8 cellular contexts compared by ENCODE assay signal in the genomic region with DNA sequence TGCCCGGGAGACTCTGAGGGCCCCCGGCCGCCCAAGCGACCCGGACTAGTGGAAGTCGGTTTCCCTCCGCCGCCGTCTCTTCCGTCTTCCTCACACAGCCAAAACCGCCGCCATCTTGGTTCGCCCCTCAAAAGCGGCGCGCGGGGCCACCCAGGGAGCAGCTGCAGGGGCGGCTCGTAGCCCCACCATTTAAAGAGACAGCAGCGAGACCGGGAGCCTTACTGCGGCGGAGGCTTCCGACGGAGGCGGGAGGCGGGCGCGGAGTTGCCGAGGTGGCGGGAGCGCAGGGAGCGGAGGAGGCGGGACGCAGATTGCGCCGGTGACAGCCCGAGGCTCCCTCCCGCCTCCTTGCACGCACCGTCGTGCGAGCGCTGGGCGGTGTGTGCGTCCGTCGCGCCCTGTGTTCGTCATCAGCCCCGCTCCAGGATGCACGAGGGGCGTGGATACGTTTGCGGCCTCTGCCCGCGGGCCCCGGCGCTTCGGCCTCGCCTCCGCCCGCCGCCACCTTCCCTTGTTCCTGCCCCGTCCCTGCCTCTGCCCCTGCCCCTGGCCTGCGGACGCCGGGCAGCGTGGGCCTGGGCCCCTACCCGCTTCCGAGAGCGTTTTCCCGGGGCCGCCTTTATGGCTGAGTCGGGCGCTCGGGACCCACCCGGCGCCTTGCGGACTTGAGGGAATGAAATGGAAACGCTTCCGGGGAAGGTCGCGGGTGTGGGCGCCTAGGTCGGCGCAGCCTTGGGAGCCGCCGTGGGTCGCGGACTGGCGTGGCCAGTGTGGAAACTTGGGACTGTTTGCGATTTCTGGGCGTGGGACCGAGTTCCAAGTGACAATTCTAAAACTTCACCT. TPM values are rescaled to one million over a fixed set of nuclear protein-coding genes. Genes with fewer than 3 reads are reported as not detected.
A peak's percentile ranks its signal among the peaks of the same experiment; 100 is the strongest.
DNase-seq lines count a peak whose midpoint lies in the region; ATAC-seq, FAIRE-seq and TF ChIP-seq lines count a peak whose summit lies in the region.

Gene PPP4R3A, minus strand, starts transcription at position 140 of the 843 bp plus-strand sequence. CDS start 663 bp downstream, outside the sequence.

- no peaks in the 10 kb centered on the region for H3K36me3 ChIP-seq in kidney (ENCODE audit: control insufficient read depth in 1 of 2, insufficient read depth in 2 of 2, low read length in 2 of 2)

- peak within 1 kb of the TSS; percentile 97 to 99 for H3K27ac ChIP-seq in kidney (ENCODE audit: low read depth in 2 of 2, low read length in 2 of 2)

- intact Hi-C loops in kidney (cut with DNase I): no loop called here

- TF ChIP-seq CTCF in AG10803 (conservative IDR thresholded peaks at IDR 0.05; ENCODE audit: low read length) (no peak), kidney (IDR thresholded peaks at IDR 0.05; ENCODE audit: borderline replicate concordance, extremely low read depth, insufficient read depth) (no peak)

- no peaks in the 10 kb centered on the region for H3K9me3 ChIP-seq in kidney (ENCODE audit: control insufficient read depth in 1 of 2, low read length in 2 of 2)

- H3K4me3 ChIP-seq in AG10803 (ENCODE audit: low read length) (peak within 1 kb of the TSS; percentile 74), kidney (ENCODE audit: low read length in 2 of 2) (peak within 1 kb of the TSS; percentile 63 to 88)

- DNase-seq in AG10803 (ENCODE audit: low read depth) (peak; percentile 98), NCI-H460 (ENCODE audit: extremely low read depth, low read depth) (peak; percentile 95), cerebellar nuclear complex (lab: John Stamatoyannopoulos, UW) (peak; percentile 68 to 81), kidney (peak; percentile 98)
- peak; percentile 92 for DNase-seq in activated CD4-positive, CD25-positive, alpha-beta regulatory T cell treated with anti-CD3 and anti-CD28 coated beads, Interleukin-2, amount 50 U/mL, for 72 hours
- DNase-seq in stimulated activated CD4-positive, alpha-beta T cell treated with anti-CD3 and anti-CD28 coated beads, Interleukin-15, amount 100 ng/mL, for 24 hours: peak; percentile 96

- FAIRE-seq in kidney (lab: Jason Lieb, UNC): no peak

- ATAC-seq in GM19043 (IDR thresholded peaks at IDR 0.05; ENCODE audit: low read depth, unreplicated experiment) (peak; percentile 75), HG03378 (IDR thresholded peaks at IDR 0.05; ENCODE audit: unreplicated experiment) (peak; percentile 72)

- peaks cover 0 to 9% of the 10 kb centered on the region in 2 donors for H3K4me1 ChIP-seq in kidney (ENCODE audit: control insufficient read depth in 1 of 2, insufficient read depth in 1 of 2, low read depth in 1 of 2, low read length in 2 of 2)

- H3K9ac ChIP-seq in kidney (ENCODE audit: low read length in 2 of 2): peak within 1 kb of the TSS; percentile 71 to 86

RNA-seq across cellular contexts. Expression of gene PPP4R3A, which starts in this region (rescaled TPM):
- total RNA-seq in NCI-H460 (2014; rRNA removed; shearing (Covaris generic)): 88.6 and 101 TPM in 2 replicates
- 60.9 and 93.9 TPM in 2 replicates for polyA plus RNA-seq in NCI-H460 (2014; cell fraction: nucleus; rRNA removed)
- 86.5 TPM for total RNA-seq in kidney
- polyA plus RNA-seq in kidney (ENCODE audit: insufficient read depth, low read depth, low replicate concordance): 29.0 TPM

Comparison
In these comparisons a context has a peak if more than half of its experiments do, and no peak if none do; other contexts are left out.
1. Peak in every context shown above with its lines: DNase-seq, ATAC-seq, H3K4me3 ChIP-seq and H3K27ac ChIP-seq.